31 cellular contexts compared by ENCODE assay signal in genomic region chr16:13911306-13911705, GRCh38. TPM values are rescaled to one million over a fixed set of nuclear protein-coding genes. Genes with fewer than 3 reads are reported as not detected.
DNase-seq lines count a peak whose midpoint lies in the region; ATAC-seq and TF ChIP-seq lines count a peak whose summit lies in the region.
"Had no signal": no experiment of that assay in that cellular context is flagged by ENCODE, and none has a peak within 500 bp of the region (broad histone marks: within the 10 kb centered on the region; RNA-seq: fewer than 3 reads in every experiment).

No MANE protein-coding gene starts in this region.

- in situ Hi-C loops in HAP-1 (cut with MboI; ENCODE audit: low sequenced_read_pairs) = no loop called here

- H3K4me3 ChIP-seq in left ventricle myocardium inferior (no peak overlapping the region), HAP-1 (no peak overlapping the region), KMS-11 (IDR thresholded peaks at IDR 0.05; ENCODE audit: insufficient read depth, low read depth, low read length) (no peak overlapping the region)
- H3K4me3 ChIP-seq: A549; BLaER1; BLaER1 treated with 17β-estradiol and CSF1 and Interleukin-3, amounts not matched to agents 10 nM and 100 nM had no signal

- H3K27me3 ChIP-seq in left ventricle myocardium inferior (ENCODE audit: low read depth) (peaks cover 9% of the 10 kb centered on the region), HAP-1 (ENCODE audit: low read depth) (no peaks in the 10 kb centered on the region), KMS-11 (ENCODE audit: insufficient read depth, low read depth) (no peaks in the 10 kb centered on the region)
- H3K27me3 ChIP-seq: BLaER1; BLaER1 treated with 17β-estradiol and CSF1 and Interleukin-3, amounts not matched to agents 10 nM and 100 nM had no signal

- peak overlapping the region; percentile 3; the same call in 1 of the 2 replicates for H2AFZ ChIP-seq in KMS-11 (ENCODE audit: low read depth)

- H3K9me3 ChIP-seq in left ventricle myocardium inferior (replicated peaks) (peaks cover 13% of the 10 kb centered on the region), HAP-1 (peaks cover 15% of the 10 kb centered on the region)
- H3K9me3 ChIP-seq: BE2C had no signal

- H3K36me3 ChIP-seq in left ventricle myocardium inferior = no peaks in the 10 kb centered on the region
- no peaks in the 10 kb centered on the region for H3K36me3 ChIP-seq in HAP-1 (replicated peaks)
- no peaks in the 10 kb centered on the region for H3K36me3 ChIP-seq in KMS-11 (ENCODE audit: insufficient read depth)
- H3K36me3 ChIP-seq: BE2C; BLaER1; BLaER1 treated with 17β-estradiol and CSF1 and Interleukin-3, amounts not matched to agents 10 nM and 100 nM had no signal

- H3K27ac ChIP-seq in left ventricle myocardium inferior (replicated peaks) (peak overlapping the region; percentile 10), KMS-11 (peak overlapping the region; percentile 89)
- H3K27ac ChIP-seq: 22Rv1; A549; BLaER1; BLaER1 treated with 17β-estradiol and CSF1 and Interleukin-3, amounts not matched to agents 10 nM and 100 nM; C4-2B had no signal

- H3K4me2 ChIP-seq in KMS-11 = peak overlapping the region; percentile 91
- H3K4me2 ChIP-seq: A549; BLaER1; BLaER1 treated with 17β-estradiol and CSF1 and Interleukin-3, amounts not matched to agents 10 nM and 100 nM had no signal

- H3K79me2 ChIP-seq in KMS-11 (ENCODE audit: insufficient read depth, low read depth) = no peaks in the 10 kb centered on the region

- H4K20me1 ChIP-seq in KMS-11 (ENCODE audit: insufficient read depth) = no peaks in the 10 kb centered on the region
- H4K20me1 ChIP-seq: BLaER1; BLaER1 treated with 17β-estradiol and CSF1 and Interleukin-3, amounts not matched to agents 10 nM and 100 nM had no signal

- intact Hi-C loops in left ventricle myocardium inferior (cut with micrococcal nuclease) (no loop called here), Right ventricle myocardium superior (cut with DNase I) (loop anchor here (10.0 kb wide), 1 partner anchor 47 kb away; no protein-coding TSS in a partner anchor)

- TF ChIP-seq CTCF in left ventricle myocardium inferior (IDR thresholded peaks at IDR 0.05; ENCODE audit: borderline replicate concordance) (no peak), KMS-11 (conservative IDR thresholded peaks at IDR 0.05; ENCODE audit: low read depth, low read length) (no peak)

- H3K4me1 ChIP-seq in left ventricle myocardium inferior (peaks cover 18% of the 10 kb centered on the region), HAP-1 (peaks cover 12% of the 10 kb centered on the region), KMS-11 (ENCODE audit: low read depth, poor library complexity, severe bottlenecking) (peaks cover 98% of the 10 kb centered on the region)
- H3K4me1 ChIP-seq: A549, BLaER1 had no signal

- ATAC-seq in Right ventricle myocardium superior (ENCODE audit: poor library complexity) (no peak), HG02623 (IDR thresholded peaks at IDR 0.05; ENCODE audit: unreplicated experiment) (no peak)
- ATAC-seq: A549; CD8-positive, alpha-beta T cell had no signal

- H3K9ac ChIP-seq in KMS-11 = peak overlapping the region; percentile 58
- H3K9ac ChIP-seq: BLaER1; BLaER1 treated with 17β-estradiol and CSF1 and Interleukin-3, amounts not matched to agents 10 nM and 100 nM had no signal

- DNase-seq in left ventricle myocardium inferior (no peak), Right ventricle myocardium superior (no peak), HAP-1 (ENCODE audit: low spot score in 2 of 2) (peak; percentile 51 to 97), SIG-M5 treated with dmso at 0.1 percent for 504 hours (lab: John Stamatoyannopoulos, UW; ENCODE audit: unreplicated experiment) (no peak)
- DNase-seq: 8988T; ACHN; AML-193; BE2C; C1 segment of cervical spinal cord; Caco-2; Calu3; CD4-positive, alpha-beta memory T cell; CD4-positive, alpha-beta T cell; CD4-positive, CD25-positive, alpha-beta regulatory T cell; CD8-positive, alpha-beta memory T cell; CD8-positive, alpha-beta T cell; COR-L47; DMS 273 treated with DMSO at 0.1 percent for 48 hours; DMS153; DMS53; DMS79; DMS79 treated with DMSO at 0.1 percent for 48 hours; DND-41; EL had no signal

RNA-seq across cellular contexts. Expression of gene ERCC4, which starts 8.6 kb away (rescaled TPM):
- total RNA-seq in left ventricle myocardium inferior (8.2 TPM), Right ventricle myocardium superior (6.0 TPM)

Comparison
In these comparisons a context has a peak if more than half of its experiments do, and no peak if none do; other contexts are left out.
1. DNase-seq: peak in HAP-1 (2 of 2); none in left ventricle myocardium inferior (single experiment), Right ventricle myocardium superior (single experiment) and SIG-M5 treated with dmso at 0.1 percent for 504 hours (single experiment).